In genomic region chr15:70318594-70318993, GRCh38 we compare ENCODE assay signal across 18 cellular contexts.
DNase-seq lines count a peak whose midpoint lies in the region; ATAC-seq and TF ChIP-seq lines count a peak whose summit lies in the region.
"Had no signal": no experiment of that assay in that cellular context is flagged by ENCODE, and none has a peak within 500 bp of the region (broad histone marks: within the 10 kb centered on the region; RNA-seq: fewer than 3 reads in every experiment).

No MANE protein-coding gene starts in this region.

- H3K4me2 ChIP-seq in Loucy (ENCODE audit: low read depth, low read length, poor library complexity, severe bottlenecking) (no peak overlapping the region), osteoblast (ENCODE audit: insufficient read depth, low read length) (peak overlapping the region; percentile 45)

- H3K27ac ChIP-seq in brain microvascular endothelial cell (no peak overlapping the region), osteoblast (ENCODE audit: low read depth, low read length) (peak overlapping the region; percentile 72)
- H3K27ac ChIP-seq: body of pancreas had no signal

- H4K20me1 ChIP-seq in Loucy (ENCODE audit: insufficient read depth, low read length, poor library complexity, severe bottlenecking) (no peaks in the 10 kb centered on the region), osteoblast (ENCODE audit: insufficient read depth, low read length) (no peaks in the 10 kb centered on the region)

- no peaks in the 10 kb centered on the region for H3F3A ChIP-seq in Loucy (ENCODE audit: low read depth)

- intact Hi-C loops in activated CD4-positive, alpha-beta T cell treated with anti-CD3 and anti-CD28 coated beads, Interleukin-2, amount 10 ng/mL, durations not matched to agents 24 days and 14 days (cut with micrococcal nuclease): no loop called here

- no peaks in the 10 kb centered on the region for H3K9me2 ChIP-seq in Loucy (replicated peaks; ENCODE audit: low read depth, low read length)

- no peak for TF ChIP-seq CTCF in Loucy (conservative IDR thresholded peaks at IDR 0.05; ENCODE audit: low read length)
- no peak for TF ChIP-seq CTCF in brain microvascular endothelial cell (IDR thresholded peaks at IDR 0.05; ENCODE audit: low read depth, low read length, missing control alignments)
- TF ChIP-seq CTCF in osteoblast (IDR thresholded peaks at IDR 0.05; ENCODE audit: extremely low read depth, low read depth, low read length): no peak

- H3K9me3 ChIP-seq in Loucy (ENCODE audit: insufficient read depth, low read depth, low read length) (no peaks in the 10 kb centered on the region), osteoblast (ENCODE audit: low read depth, low read length) (no peaks in the 10 kb centered on the region)
- H3K9me3 ChIP-seq: body of pancreas had no signal

- peaks cover 23% of the 10 kb centered on the region for H3K27me3 Mint-ChIP-seq in activated CD4-positive, alpha-beta T cell treated with anti-CD3 and anti-CD28 coated beads, Interleukin-2, amount 10 ng/mL, durations not matched to agents 24 days and 14 days

- H3K9ac ChIP-seq in Loucy (ENCODE audit: low read depth, low read length, poor library complexity, severe bottlenecking): no peak overlapping the region

- H3K4me1 ChIP-seq in Loucy (ENCODE audit: insufficient read depth, low read length, poor library complexity, severe bottlenecking) (peaks cover 18% of the 10 kb centered on the region), osteoblast (ENCODE audit: insufficient read depth, low read length) (peaks cover 40% of the 10 kb centered on the region)

- no peak overlapping the region for H3K4me3 Mint-ChIP-seq in activated CD4-positive, alpha-beta T cell treated with anti-CD3 and anti-CD28 coated beads, Interleukin-2, amount 10 ng/mL, durations not matched to agents 24 days and 14 days
- H3K4me3 Mint-ChIP-seq: activated naive CD4-positive, alpha-beta T cell treated with anti-CD3 and anti-CD28 coated beads for 36 hours; natural killer cell; T-helper 1 cell treated with Interleukin-12 subunit alpha and Interleukin-12 subunit beta and Interleukin-4 antibody, amounts not matched to agents 30 μg/mL and 1 μg/mL, for 36 hours had no signal

- no peaks in the 10 kb centered on the region for H3K4me1 Mint-ChIP-seq in activated CD4-positive, alpha-beta T cell treated with anti-CD3 and anti-CD28 coated beads, Interleukin-2, amount 10 ng/mL, durations not matched to agents 24 days and 14 days
- H3K4me1 Mint-ChIP-seq: natural killer cell had no signal

- DNase-seq in CMK (ENCODE audit: low read depth): peak; percentile 67
- DNase-seq in brain microvascular endothelial cell: peak; percentile 29
- DNase-seq in osteoblast (ENCODE audit: insufficient read length, low spot score, missing footprints): no peak
- no peak for DNase-seq in SHP77 (lab: John Stamatoyannopoulos, UW)
- DNase-seq in activated CD4-positive, alpha-beta T cell treated with anti-CD3 and anti-CD28 coated beads, Interleukin-2, amount 10 ng/mL, durations not matched to agents 24 days and 14 days: no peak
- DNase-seq: activated CD4-positive, CD25-positive, alpha-beta regulatory T cell; activated naive CD4-positive, alpha-beta T cell treated with anti-CD3 and anti-CD28 coated beads for 36 hours; body of pancreas; DMS 273 treated with DMSO at 0.1 percent for 48 hours; effector CD4-positive, alpha-beta T cell; natural killer cell; NCI-H1436 treated with DMSO at 0.1 percent for 48 hours; retina; stimulated activated CD4-positive, alpha-beta T cell treated with anti-CD3 and anti-CD28 coated beads, Interleukin-2, amount 100 ng/mL, for 24 hours had no signal

- H3K27me3 ChIP-seq in Loucy (ENCODE audit: insufficient read depth, low read length, poor library complexity, severe bottlenecking) (no peaks in the 10 kb centered on the region), brain microvascular endothelial cell (replicated peaks) (no peaks in the 10 kb centered on the region), osteoblast (ENCODE audit: insufficient read depth, low read length) (no peaks in the 10 kb centered on the region)
- H3K27me3 ChIP-seq: body of pancreas had no signal

- in situ Hi-C loops in brain microvascular endothelial cell (cut with HindIII; ENCODE audit: low pct_ligation_motif_present, low sequenced_read_pairs): no loop called here

- H2AFZ ChIP-seq in Loucy (ENCODE audit: low read length) (0 out of 2 replicates have a peak overlapping the region, but pooled peaks have one; percentile 48), osteoblast (ENCODE audit: low read length) (peak overlapping the region; percentile 14)

- H3K79me2 ChIP-seq in Loucy (ENCODE audit: insufficient read depth, low read length) (no peaks in the 10 kb centered on the region), osteoblast (ENCODE audit: insufficient read depth, low read length) (no peaks in the 10 kb centered on the region)

- no peaks in the 10 kb centered on the region for H3K36me3 ChIP-seq in Loucy (ENCODE audit: insufficient read depth, low read length)
- H3K36me3 ChIP-seq in brain microvascular endothelial cell (replicated peaks): no peaks in the 10 kb centered on the region
- no peaks in the 10 kb centered on the region for H3K36me3 ChIP-seq in osteoblast (ENCODE audit: insufficient read depth, low read length)

- H3K27ac Mint-ChIP-seq in activated CD4-positive, alpha-beta T cell treated with anti-CD3 and anti-CD28 coated beads, Interleukin-2, amount 10 ng/mL, durations not matched to agents 24 days and 14 days: no peak overlapping the region
- H3K27ac Mint-ChIP-seq: activated naive CD4-positive, alpha-beta T cell treated with anti-CD3 and anti-CD28 coated beads for 36 hours; natural killer cell; T-helper 1 cell treated with Interleukin-12 subunit alpha and Interleukin-12 subunit beta and Interleukin-4 antibody, amounts not matched to agents 30 μg/mL and 1 μg/mL, for 36 hours had no signal

- no peaks in the 10 kb centered on the region for H3K9me3 Mint-ChIP-seq in activated CD4-positive, alpha-beta T cell treated with anti-CD3 and anti-CD28 coated beads, Interleukin-2, amount 10 ng/mL, durations not matched to agents 24 days and 14 days
- H3K9me3 Mint-ChIP-seq: activated naive CD4-positive, alpha-beta T cell treated with anti-CD3 and anti-CD28 coated beads for 36 hours; natural killer cell; T-helper 1 cell treated with Interleukin-12 subunit alpha and Interleukin-12 subunit beta and Interleukin-4 antibody, amounts not matched to agents 30 μg/mL and 1 μg/mL, for 36 hours had no signal

- H3K36me3 Mint-ChIP-seq in activated CD4-positive, alpha-beta T cell treated with anti-CD3 and anti-CD28 coated beads, Interleukin-2, amount 10 ng/mL, durations not matched to agents 24 days and 14 days (ENCODE audit: low read depth): no peaks in the 10 kb centered on the region
- H3K36me3 Mint-ChIP-seq: natural killer cell had no signal

- H3K4me3 ChIP-seq in Loucy (ENCODE audit: low read length, poor library complexity, severe bottlenecking): no peak overlapping the region
- no peak overlapping the region for H3K4me3 ChIP-seq in brain microvascular endothelial cell (ENCODE audit: low read depth, low read length)
- H3K4me3 ChIP-seq in osteoblast (ENCODE audit: insufficient read depth, low read length): no peak overlapping the region
- H3K4me3 ChIP-seq: body of pancreas had no signal

- no peak for ATAC-seq in GM21515 (IDR thresholded peaks at IDR 0.05; ENCODE audit: unreplicated experiment)
- ATAC-seq in HG02870 (IDR thresholded peaks at IDR 0.05; ENCODE audit: unreplicated experiment): no peak
- ATAC-seq: body of pancreas, natural killer cell had no signal

Comparison
In these comparisons a context has a peak if more than half of its experiments do, and no peak if none do; other contexts are left out.
1. DNase-seq: peak in CMK (single experiment) and brain microvascular endothelial cell (single experiment); none in osteoblast (single experiment), SHP77 (0 of 2) and activated CD4-positive, alpha-beta T cell treated with anti-CD3 and anti-CD28 coated beads, Interleukin-2, amount 10 ng/mL, durations not matched to agents 24 days and 14 days (single experiment).